Comparison of ENCODE assay signal across 27 cellular contexts in genomic region chr6:90003941-90004340, GRCh38.
DNase-seq lines count a peak whose midpoint lies in the region; ATAC-seq and TF ChIP-seq lines count a peak whose summit lies in the region.
"Had no signal": no experiment of that assay in that cellular context is flagged by ENCODE, and none has a peak within 500 bp of the region (broad histone marks: within the 10 kb centered on the region; RNA-seq: fewer than 3 reads in every experiment).

No MANE protein-coding gene starts in this region.

- no peak for TF ChIP-seq POLR2A in transverse colon (IDR thresholded peaks at IDR 0.05)

- H3K36me3 ChIP-seq in SK-N-SH (replicated peaks in 1 of 2; ENCODE audit: control insufficient read depth in 1 of 2, insufficient read depth in 2 of 2, low read length in 1 of 2), result no peaks in the 10 kb centered on the region
- H3K36me3 ChIP-seq in adipocyte (ENCODE audit: control insufficient read depth, insufficient read depth, low read length, severe bottlenecking), result no peaks in the 10 kb centered on the region
- no peaks in the 10 kb centered on the region for H3K36me3 ChIP-seq in transverse colon
- H3K36me3 ChIP-seq: left lung, right lobe of liver had no signal

- no peaks in the 10 kb centered on the region for H3K27me3 ChIP-seq in SK-N-SH (ENCODE audit: insufficient read depth)
- H3K27me3 ChIP-seq in adipocyte (replicated peaks; ENCODE audit: control insufficient read depth, insufficient read depth, low read length), result no peaks in the 10 kb centered on the region
- no peaks in the 10 kb centered on the region for H3K27me3 ChIP-seq in transverse colon
- H3K27me3 ChIP-seq: heart right ventricle, left lung, right lobe of liver, tibial nerve had no signal

- no peak overlapping the region for H2AFZ ChIP-seq in SK-N-SH (ENCODE audit: low read depth)
- H2AFZ ChIP-seq: parathyroid adenoma had no signal

- H3K4me2 ChIP-seq in SK-N-SH, result no peak overlapping the region

- H3K4me3 Mint-ChIP-seq in naive thymus-derived CD8-positive, alpha-beta T cell, result no peak overlapping the region
- H3K4me3 Mint-ChIP-seq in progenitor cell of endocrine pancreas (ENCODE audit: low read depth), result no peak overlapping the region
- H3K4me3 Mint-ChIP-seq: activated CD4-positive, alpha-beta memory T cell treated with anti-CD3 and anti-CD28 coated beads, Interleukin-2, amount 10 ng/mL, durations not matched to agents 7 days and 5 days; B cell; mesothelial cell of epicardium; nephron progenitor cell; stimulated activated naive CD8-positive, alpha-beta T cell treated with anti-CD3 and anti-CD28 coated beads, Interleukin-15, amount 100 ng/mL, for 72 hours had no signal

- H3K9ac ChIP-seq in SK-N-SH (no peak overlapping the region), adipocyte (ENCODE audit: low read length) (no peak overlapping the region)
- H3K9ac ChIP-seq: parathyroid adenoma had no signal

- WGBS in SK-N-SH (ENCODE audit: low lambda C conversion rate), result 92% methylated on average over 2 of the region's 2 CpGs
- WGBS in transverse colon (ENCODE audit: low coverage in 1 of 2), 2 donors, result 63 to 75% methylated on average over 2 of the region's 2 CpGs

- TF ChIP-seq CTCF in SK-N-SH (IDR thresholded peaks at IDR 0.05) (no peak), transverse colon (IDR thresholded peaks at IDR 0.05) (no peak), progenitor cell of endocrine pancreas (IDR thresholded peaks at IDR 0.05; ENCODE audit: unreplicated experiment) (no peak)

- CTCF ChIA-PET in SK-N-SH (lab: Yijun Ruan, JAX), result interaction anchor here (0.7 kb wide), 1 partner anchor 389 kb away, joined by 3 read pairs; no protein-coding TSS in a partner anchor

- TF ChIP-seq EP300 in SK-N-SH (IDR thresholded peaks at IDR 0.05; ENCODE audit: borderline replicate concordance in 1 of 2, low read depth in 1 of 2, low read length in 1 of 2), result no peak
- TF ChIP-seq EP300 in transverse colon (IDR thresholded peaks at IDR 0.05; ENCODE audit: low read depth), result no peak

- H3F3A ChIP-seq in SK-N-SH (replicated peaks; ENCODE audit: insufficient read depth), result peaks cover 6% of the 10 kb centered on the region

- no peaks in the 10 kb centered on the region for H3K27me3 Mint-ChIP-seq in naive thymus-derived CD8-positive, alpha-beta T cell
- no peaks in the 10 kb centered on the region for H3K27me3 Mint-ChIP-seq in progenitor cell of endocrine pancreas
- H3K27me3 Mint-ChIP-seq: activated CD4-positive, alpha-beta memory T cell treated with anti-CD3 and anti-CD28 coated beads, Interleukin-2, amount 10 ng/mL, durations not matched to agents 7 days and 5 days; B cell; stimulated activated naive CD8-positive, alpha-beta T cell treated with anti-CD3 and anti-CD28 coated beads, Interleukin-15, amount 100 ng/mL, for 72 hours had no signal

- H3K4me3 ChIP-seq in SK-N-SH (ENCODE audit: low read depth in 2 of 2, low read length in 1 of 2), result no peak overlapping the region
- peak overlapping the region; percentile 48 for H3K4me3 ChIP-seq in adipocyte (ENCODE audit: low read length)
- no peak overlapping the region for H3K4me3 ChIP-seq in transverse colon
- H3K4me3 ChIP-seq: heart right ventricle, left lung, right lobe of liver, tibial nerve had no signal

- intact Hi-C loops in transverse colon (cut with DNase I; ENCODE audit: low total_unique reads), result no loop called here

- POLR2A ChIA-PET in SK-N-SH (lab: Yijun Ruan, JAX), result no interaction called here
- POLR2A ChIA-PET in naive thymus-derived CD8-positive, alpha-beta T cell (lab: Charles Lee), result no interaction called here

- TF ChIP-seq RAD21 in SK-N-SH (IDR thresholded peaks at IDR 0.05; ENCODE audit: low read length), result no peak

- H3K4me1 ChIP-seq in SK-N-SH (ENCODE audit: control insufficient read depth in 1 of 2, insufficient read depth in 2 of 2, low read depth in 1 of 2, low read length in 1 of 2) (peaks cover 5 to 11% of the 10 kb centered on the region in 2 experiments; a peak in 3 of 4 replicates), adipocyte (ENCODE audit: control insufficient read depth, insufficient read depth, low read length) (peaks cover 43% of the 10 kb centered on the region), transverse colon (peaks cover 5 to 26% (median 11%) of the 10 kb centered on the region in 4 donors)

- H3K27ac ChIP-seq in SK-N-SH (ENCODE audit: low read depth in 2 of 2, low read length in 1 of 2) (peak overlapping the region in 1 of 2 experiments; percentile 55; a peak in 1 of 4 replicates), transverse colon (peak overlapping the region in 3 of 4 donors; percentile 34 to 43 (median 40))
- H3K27ac ChIP-seq: 22Rv1, heart right ventricle, left lung, parathyroid adenoma, right lobe of liver had no signal

- ATAC-seq in SK-N-SH treated with all-trans-retinoic acid at 6 μM for 48 hours (peak; percentile 46), GM21515 (IDR thresholded peaks at IDR 0.05; ENCODE audit: unreplicated experiment) (no peak)
- no peak for ATAC-seq in naive thymus-derived CD8-positive, alpha-beta T cell
- ATAC-seq: heart right ventricle; left lung; right lobe of liver; stimulated activated naive CD8-positive, alpha-beta T cell treated with anti-CD3 and anti-CD28 coated beads, Interleukin-15, amount 100 ng/mL, for 72 hours had no signal

- DNase-seq in SK-N-SH (no peak), adipocyte (ENCODE audit: low read depth) (peak; percentile 24), iris pigment epithelial cell (ENCODE audit: low read depth) (peak; percentile 22), transverse colon (no peak), progenitor cell of endocrine pancreas (ENCODE audit: low spot score, unreplicated experiment) (no peak)
- DNase-seq in naive thymus-derived CD8-positive, alpha-beta T cell, result no peak
- DNase-seq: activated CD4-positive, alpha-beta memory T cell treated with anti-CD3 and anti-CD28 coated beads, Interleukin-2, amount 10 ng/mL, durations not matched to agents 7 days and 5 days; activated CD4-positive, CD25-positive, alpha-beta regulatory T cell treated with anti-CD3 and anti-CD28 coated beads, Interleukin-2, amount 50 U/mL, for 72 hours; activated gamma-delta T cell; activated T-cell treated with anti-CD3 and anti-CD28 coated beads for 4 hours; caudate nucleus; GOT3; heart right ventricle; left lung; NCI-H1436; NCI-H2107; nephron progenitor cell; right lobe of liver; stimulated activated CD4-positive, alpha-beta T cell treated with anti-CD3 and anti-CD28 coated beads, Interleukin-15, amount 100 ng/mL, for 24 hours; stimulated activated naive CD8-positive, alpha-beta T cell treated with anti-CD3 and anti-CD28 coated beads, Interleukin-15, amount 100 ng/mL, for 72 hours had no signal

- H3K79me2 ChIP-seq in SK-N-SH (ENCODE audit: insufficient read depth), result no peaks in the 10 kb centered on the region
- H3K79me2 ChIP-seq: parathyroid adenoma had no signal

- H3K4me1 Mint-ChIP-seq in naive thymus-derived CD8-positive, alpha-beta T cell, result peaks cover 6 to 33% (median 13%) of the 10 kb centered on the region in 4 donors
- H3K4me1 Mint-ChIP-seq in progenitor cell of endocrine pancreas (ENCODE audit: low read depth), result no peaks in the 10 kb centered on the region
- H3K4me1 Mint-ChIP-seq: nephron progenitor cell had no signal

- in situ Hi-C loops in transverse colon (cut with MboI; ENCODE audit: low pct_ligation_motif_present in 1 of 4, low pct_unique_long_range_greater_than_20kb in 1 of 4, low sequenced_read_pairs in 3 of 4), result no loop called here

- no peaks in the 10 kb centered on the region for H3K9me2 ChIP-seq in SK-N-SH

- peaks cover 16 to 48% (median 30%) of the 10 kb centered on the region in 3 donors for H3K36me3 Mint-ChIP-seq in naive thymus-derived CD8-positive, alpha-beta T cell
- H3K36me3 Mint-ChIP-seq in progenitor cell of endocrine pancreas (ENCODE audit: insufficient read depth), result no peaks in the 10 kb centered on the region

- H3K27ac Mint-ChIP-seq in naive thymus-derived CD8-positive, alpha-beta T cell, result peak overlapping the region in 2 of 10 donors; percentile 1 to 33
- no peak overlapping the region for H3K27ac Mint-ChIP-seq in progenitor cell of endocrine pancreas
- H3K27ac Mint-ChIP-seq: activated CD4-positive, alpha-beta memory T cell treated with anti-CD3 and anti-CD28 coated beads, Interleukin-2, amount 10 ng/mL, durations not matched to agents 7 days and 5 days; B cell; mesothelial cell of epicardium; nephron progenitor cell had no signal

- H3K9me3 ChIP-seq in SK-N-SH (no peaks in the 10 kb centered on the region), adipocyte (ENCODE audit: control insufficient read depth, low read length) (no peaks in the 10 kb centered on the region), transverse colon (no peaks in the 10 kb centered on the region)
- H3K9me3 ChIP-seq: heart right ventricle, left lung, right lobe of liver, tibial nerve had no signal

- no peaks in the 10 kb centered on the region for H4K20me1 ChIP-seq in SK-N-SH (ENCODE audit: insufficient read depth)

- no peaks in the 10 kb centered on the region for H3K9me3 Mint-ChIP-seq in naive thymus-derived CD8-positive, alpha-beta T cell
- H3K9me3 Mint-ChIP-seq in progenitor cell of endocrine pancreas (ENCODE audit: low read depth), result no peaks in the 10 kb centered on the region
- H3K9me3 Mint-ChIP-seq: nephron progenitor cell; stimulated activated naive CD8-positive, alpha-beta T cell treated with anti-CD3 and anti-CD28 coated beads, Interleukin-15, amount 100 ng/mL, for 72 hours had no signal

TF ChIP-seq in SK-N-SH treated with all-trans-retinoic acid at 6 μM for 48 hours, 23 proteins besides CTCF, POLR2A, EP300 and RAD21 (continues in another document):
- TF ChIP-seq OSR1 (CRISPR knock-in tag; IDR thresholded peaks at IDR 0.05), result no peak

TF ChIP-seq in SK-N-SH, 30 proteins besides CTCF, POLR2A, EP300 and RAD21 (continues in another document):
- no peak for TF ChIP-seq YY1 (IDR thresholded peaks at IDR 0.05; ENCODE audit: low read depth)

Comparison
In these comparisons a context has a peak if more than half of its experiments do, and no peak if none do; other contexts are left out.
1. DNase-seq: peak in adipocyte (single experiment) and iris pigment epithelial cell (single experiment); none in SK-N-SH (single experiment), transverse colon (single experiment), naive thymus-derived CD8-positive, alpha-beta T cell (0 of 10) and progenitor cell of endocrine pancreas (single experiment).